In the genomic region with DNA sequence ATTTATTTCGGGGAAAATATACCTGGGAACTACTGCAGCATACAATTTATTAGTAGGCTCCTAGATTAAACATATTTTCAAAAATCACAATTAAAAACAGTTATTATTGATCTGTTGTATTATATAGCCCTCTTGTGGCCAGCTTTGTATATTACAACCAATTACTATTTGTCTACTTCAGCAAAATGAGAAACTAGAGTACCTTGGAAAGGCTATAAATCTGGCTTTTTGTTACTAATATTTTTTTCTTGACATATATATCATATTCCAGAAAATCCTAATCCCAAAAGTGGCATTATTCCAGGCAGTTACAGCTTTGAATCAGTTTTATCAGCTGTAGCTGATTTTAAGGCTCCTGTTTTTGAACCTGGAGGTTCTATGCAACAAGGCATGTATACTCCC, we compare ENCODE assay signal across 8 cellular contexts.
A peak's percentile ranks its signal among the peaks of the same experiment; 100 is the strongest.
DNase-seq lines count a peak whose midpoint lies in the region; ATAC-seq and TF ChIP-seq lines count a peak whose summit lies in the region.

No MANE protein-coding gene starts in this region.

- no peaks in the 10 kb centered on the region for H3K27me3 Mint-ChIP-seq in stimulated activated memory B cell treated with anti-CD40 and anti-IgM and Interleukin-4, amounts not matched to agents 10 μg/mL and 1 μg/mL and 100 μg/mL, for 72 hours

- H3K4me1 ChIP-seq in heart right ventricle (peaks cover 0 to 3% (median 0%) of the 10 kb centered on the region in 9 donors), right cardiac atrium (ENCODE audit: control insufficient read depth, insufficient read depth, low read length) (no peaks in the 10 kb centered on the region), body of pancreas (peaks cover 5% of the 10 kb centered on the region), lower lobe of right lung (no peaks in the 10 kb centered on the region)

- H3K9me3 ChIP-seq in heart right ventricle (no peaks in the 10 kb centered on the region), right cardiac atrium (ENCODE audit: control insufficient read depth, low read length) (no peaks in the 10 kb centered on the region), body of pancreas (no peaks in the 10 kb centered on the region), lower lobe of right lung (no peaks in the 10 kb centered on the region)

- H3K27me3 ChIP-seq in heart right ventricle (no peaks in the 10 kb centered on the region), right cardiac atrium (ENCODE audit: control insufficient read depth, insufficient read depth) (no peaks in the 10 kb centered on the region), body of pancreas (no peaks in the 10 kb centered on the region), lower lobe of right lung (ENCODE audit: low read depth) (no peaks in the 10 kb centered on the region)

- peak in 1 of 2 donors; percentile 8 for DNase-seq in heart right ventricle
- no peak for DNase-seq in right cardiac atrium
- peak; percentile 68 for DNase-seq in NCI-H2227 (lab: John Stamatoyannopoulos, UW; ENCODE audit: unreplicated experiment)
- no peak for DNase-seq in body of pancreas
- DNase-seq in lower lobe of right lung: no peak
- no peak for DNase-seq in KG1 (lab: John Stamatoyannopoulos, UW)

- WGBS in heart right ventricle, 2 donors: 54 to 67% methylated on average over 1 of the region's 1 CpG
- 54% methylated on average over 1 of the region's 1 CpG for WGBS in right cardiac atrium
- 23 to 28% methylated on average over 1 of the region's 1 CpG for WGBS in body of pancreas, 2 donors

- H3K9me3 Mint-ChIP-seq in stimulated activated memory B cell treated with anti-CD40 and anti-IgM and Interleukin-4, amounts not matched to agents 10 μg/mL and 1 μg/mL and 100 μg/mL, for 72 hours: no peaks in the 10 kb centered on the region

- intact Hi-C loops in heart right ventricle (cut with DNase I) (loop anchor here in 8 of 10 donors (2.0 to 10.0 kb wide), 6 partner anchors 101 to 476 kb away; a partner anchor contains a TSS), right cardiac atrium (cut with DNase I) (loop anchor here (5.0 to 10.0 kb wide), 3 partner anchors 101 to 106 kb away; a partner anchor contains a TSS), body of pancreas (cut with DNase I) (loop anchor here (10.0 kb wide), 1 partner anchor 104 kb away; a partner anchor contains a TSS), lower lobe of right lung (cut with DNase I) (no loop called here)

- ATAC-seq in heart right ventricle (peak in 1 of 8 donors; percentile 38), right cardiac atrium (no peak), body of pancreas (no peak), lower lobe of right lung (peak in 1 of 2 donors; percentile 42), HG02852 (IDR thresholded peaks at IDR 0.05; ENCODE audit: unreplicated experiment) (no peak)
- ATAC-seq in stimulated activated memory B cell treated with anti-CD40 and anti-IgM and Interleukin-4, amounts not matched to agents 10 μg/mL and 1 μg/mL and 100 μg/mL, for 72 hours: no peak

- no peak for TF ChIP-seq POLR2A in body of pancreas (IDR thresholded peaks at IDR 0.05)

- H3K4me3 ChIP-seq in heart right ventricle: no peak overlapping the region
- H3K4me3 ChIP-seq in right cardiac atrium (ENCODE audit: low read length): no peak overlapping the region
- H3K4me3 ChIP-seq in body of pancreas: no peak overlapping the region
- no peak overlapping the region for H3K4me3 ChIP-seq in lower lobe of right lung

- no peak overlapping the region for H3K4me3 Mint-ChIP-seq in stimulated activated memory B cell treated with anti-CD40 and anti-IgM and Interleukin-4, amounts not matched to agents 10 μg/mL and 1 μg/mL and 100 μg/mL, for 72 hours

- no peaks in the 10 kb centered on the region for H3K4me1 Mint-ChIP-seq in stimulated activated memory B cell treated with anti-CD40 and anti-IgM and Interleukin-4, amounts not matched to agents 10 μg/mL and 1 μg/mL and 100 μg/mL, for 72 hours

- H3K36me3 ChIP-seq in heart right ventricle: peaks cover 0 to 86% (median 16%) of the 10 kb centered on the region in 9 donors
- no peaks in the 10 kb centered on the region for H3K36me3 ChIP-seq in body of pancreas (replicated peaks in 1 of 2; ENCODE audit: insufficient read depth in 1 of 2, low read depth in 2 of 2)
- peaks cover 52% of the 10 kb centered on the region for H3K36me3 ChIP-seq in lower lobe of right lung

- TF ChIP-seq CTCF in heart right ventricle (IDR thresholded peaks at IDR 0.05) (peak; percentile 56 to 82 (median 72)), body of pancreas (IDR thresholded peaks at IDR 0.05) (peak; percentile 35 to 83 (median 69)), lower lobe of right lung (IDR thresholded peaks at IDR 0.05) (peak; percentile 76)

- no peak overlapping the region for H3K27ac Mint-ChIP-seq in stimulated activated memory B cell treated with anti-CD40 and anti-IgM and Interleukin-4, amounts not matched to agents 10 μg/mL and 1 μg/mL and 100 μg/mL, for 72 hours

- no peak overlapping the region for H3K27ac ChIP-seq in heart right ventricle
- no peak overlapping the region for H3K27ac ChIP-seq in right cardiac atrium (ENCODE audit: low read length)
- H3K27ac ChIP-seq in body of pancreas: no peak overlapping the region
- no peak overlapping the region for H3K27ac ChIP-seq in lower lobe of right lung

- peaks cover 15% of the 10 kb centered on the region for H3K36me3 Mint-ChIP-seq in stimulated activated memory B cell treated with anti-CD40 and anti-IgM and Interleukin-4, amounts not matched to agents 10 μg/mL and 1 μg/mL and 100 μg/mL, for 72 hours
